Comparison of ENCODE assay signal across 11 cellular contexts in genomic region chr18:9105420-9105819, GRCh38. TPM values are rescaled to one million over a fixed set of nuclear protein-coding genes. Genes with fewer than 3 reads are reported as not detected.
DNase-seq lines count a peak whose midpoint lies in the region; ATAC-seq, FAIRE-seq and TF ChIP-seq lines count a peak whose summit lies in the region.
"Had no signal": no experiment of that assay in that cellular context is flagged by ENCODE, and none has a peak within 500 bp of the region (broad histone marks: within the 10 kb centered on the region; RNA-seq: fewer than 3 reads in every experiment).

No MANE protein-coding gene starts in this region.

- WGBS in stomach, 5 donors = 29 to 39% (median 36%) methylated on average over 3 of the region's 3 CpGs
- WGBS in pancreas, 2 donors = 45 to 46% methylated on average over 3 of the region's 3 CpGs

- intact Hi-C loops in stomach (cut with DNase I; ENCODE audit: low total_unique reads) (no loop called here), pancreas (cut with DNase I) (no loop called here)

- H3K27ac Mint-ChIP-seq in activated T-helper 17 cell treated with anti-CD3 and anti-CD28 coated beads, Interleukin-2, amount 50 U/mL, for 72 hours = peak overlapping the region; percentile 99

- TF ChIP-seq EP300 in stomach (IDR thresholded peaks at IDR 0.05) = no peak

- H3K9me3 ChIP-seq in stomach (no peaks in the 10 kb centered on the region), pancreas (no peaks in the 10 kb centered on the region)
- H3K9me3 ChIP-seq: colonic mucosa had no signal

- H3K4me1 ChIP-seq in stomach (peaks cover 56 to 85% (median 71%) of the 10 kb centered on the region in 4 donors), pancreas (peaks cover 32 to 65% (median 47%) of the 10 kb centered on the region in 3 donors)

- H3K36me3 Mint-ChIP-seq in activated T-cell treated with anti-CD3 and anti-CD28 coated beads, Interleukin-2, amount 50 U/mL, for 4 hours (ENCODE audit: insufficient read depth) = peaks cover 13% of the 10 kb centered on the region
- H3K36me3 Mint-ChIP-seq in activated T-helper 17 cell treated with anti-CD3 and anti-CD28 coated beads, Interleukin-2, amount 50 U/mL, for 72 hours (ENCODE audit: low read depth) = peaks cover 85% of the 10 kb centered on the region

- H3K36me3 ChIP-seq in stomach (no peaks in the 10 kb centered on the region), pancreas (no peaks in the 10 kb centered on the region)
- H3K36me3 ChIP-seq: colonic mucosa had no signal

- no peak for TF ChIP-seq POLR2A in stomach (IDR thresholded peaks at IDR 0.05)

- H3K4me3 ChIP-seq in stomach (peak overlapping the region; percentile 62 to 72 (median 66)), pancreas (peak overlapping the region in 2 of 4 donors; percentile 59 to 68)
- H3K4me3 ChIP-seq: colonic mucosa had no signal

- DNase-seq in activated T-cell treated with anti-CD3 and anti-CD28 coated beads, Interleukin-2, amount 50 U/mL, for 4 hours = no peak
- DNase-seq in activated T-cell treated with anti-CD3 and anti-CD28 coated beads, Interleukin-2, amount 50 U/mL, for 1 hour = no peak
- no peak for DNase-seq in stomach
- DNase-seq in pancreas = no peak
- DNase-seq: colonic mucosa, small intestine had no signal

- no peak for ATAC-seq in activated T-cell treated with anti-CD3 and anti-CD28 coated beads, Interleukin-2, amount 50 U/mL, for 4 hours
- ATAC-seq in activated T-helper 17 cell treated with anti-CD3 and anti-CD28 coated beads, Interleukin-2, amount 50 U/mL, for 72 hours (replicated peaks) = no peak
- ATAC-seq in HG02938 (IDR thresholded peaks at IDR 0.05; ENCODE audit: unreplicated experiment) (no peak), GM21515 (IDR thresholded peaks at IDR 0.05; ENCODE audit: unreplicated experiment) (no peak), pancreas (no peak)

- no peaks in the 10 kb centered on the region for H3K27me3 ChIP-seq in stomach
- H3K27me3 ChIP-seq in pancreas = no peaks in the 10 kb centered on the region
- H3K27me3 ChIP-seq: colonic mucosa had no signal

- peak; percentile 13 for FAIRE-seq in islet of Langerhans (lab: Jason Lieb, UNC)
- FAIRE-seq in pancreas (lab: Jason Lieb, UNC) = no peak
- FAIRE-seq: small intestine had no signal

- H3K27ac ChIP-seq in stomach (peak overlapping the region in 4 of 5 donors; percentile 14 to 98 (median 97)), pancreas (peak overlapping the region in 2 of 4 donors; percentile 94 to 98)
- H3K27ac ChIP-seq: C4-2B had no signal

- H3K4me3 Mint-ChIP-seq in activated T-cell treated with anti-CD3 and anti-CD28 coated beads, Interleukin-2, amount 50 U/mL, for 4 hours = peak overlapping the region; percentile 91
- H3K4me3 Mint-ChIP-seq in activated T-helper 17 cell treated with anti-CD3 and anti-CD28 coated beads, Interleukin-2, amount 50 U/mL, for 72 hours = peak overlapping the region; percentile 100

- no peak for TF ChIP-seq CTCF in stomach (IDR thresholded peaks at IDR 0.05)
- TF ChIP-seq CTCF in pancreas (IDR thresholded peaks at IDR 0.05) = no peak

- peaks cover 75% of the 10 kb centered on the region for H3K4me1 Mint-ChIP-seq in activated T-cell treated with anti-CD3 and anti-CD28 coated beads, Interleukin-2, amount 50 U/mL, for 4 hours (ENCODE audit: low read depth)
- H3K4me1 Mint-ChIP-seq in activated T-helper 17 cell treated with anti-CD3 and anti-CD28 coated beads, Interleukin-2, amount 50 U/mL, for 72 hours = peaks cover 37% of the 10 kb centered on the region

- H3K27me3 Mint-ChIP-seq in activated T-cell treated with anti-CD3 and anti-CD28 coated beads, Interleukin-2, amount 50 U/mL, for 4 hours (ENCODE audit: low read depth) = no peaks in the 10 kb centered on the region
- H3K27me3 Mint-ChIP-seq in activated T-helper 17 cell treated with anti-CD3 and anti-CD28 coated beads, Interleukin-2, amount 50 U/mL, for 72 hours = no peaks in the 10 kb centered on the region

- no peaks in the 10 kb centered on the region for H3K9me3 Mint-ChIP-seq in activated T-cell treated with anti-CD3 and anti-CD28 coated beads, Interleukin-2, amount 50 U/mL, for 4 hours
- no peaks in the 10 kb centered on the region for H3K9me3 Mint-ChIP-seq in activated T-helper 17 cell treated with anti-CD3 and anti-CD28 coated beads, Interleukin-2, amount 50 U/mL, for 72 hours

RNA-seq across cellular contexts. Expression of gene NDUFV2, which starts 2.9 kb away (rescaled TPM):
- 100 to 1,000 TPM; 254 to 279 (median 265) TPM for total RNA-seq in activated T-cell treated with anti-CD3 and anti-CD28 coated beads, Interleukin-2, amount 50 U/mL, for 4 hours
- 100 to 1,000 TPM; 406 to 520 TPM for total RNA-seq in activated T-helper 17 cell treated with anti-CD3 and anti-CD28 coated beads, Interleukin-2, amount 50 U/mL, for 72 hours
- 100 to 1,000 TPM in 2 of 5 donors, 10 to 100 TPM in 3; 69.4 to 251 (median 98.2) TPM for total RNA-seq in stomach
- 100 to 1,000 TPM; 214 to 283 (median 222) TPM for polyA plus RNA-seq in stomach
- 10 to 100 TPM; 48.1 to 64.1 (median 60.7) TPM for total RNA-seq in pancreas
- polyA plus RNA-seq in pancreas = 100 to 1,000 TPM; 101 to 115 TPM

RNA-seq across cellular contexts. Expression of gene ANKRD12, which starts 31.2 kb away (rescaled TPM):
- total RNA-seq in activated T-cell treated with anti-CD3 and anti-CD28 coated beads, Interleukin-2, amount 50 U/mL, for 4 hours = 10 to 100 TPM; 49.7 to 62.9 (median 57.7) TPM
- 100 to 1,000 TPM; 104 to 170 TPM for total RNA-seq in activated T-helper 17 cell treated with anti-CD3 and anti-CD28 coated beads, Interleukin-2, amount 50 U/mL, for 72 hours
- 10 to 100 TPM; 19.1 to 54.5 (median 49.6) TPM for total RNA-seq in stomach
- 10 to 100 TPM in 2 of 3 donors, 1 to 10 TPM in 1; 10.0 to 85.5 (median 14.0) TPM for polyA plus RNA-seq in stomach
- 10 to 100 TPM; 23.1 to 51.7 (median 29.8) TPM for total RNA-seq in pancreas
- polyA plus RNA-seq in pancreas = 10 to 100 TPM; 14.5 to 20.0 TPM
